8 cellular contexts compared by ENCODE assay signal in genomic region chr19:2096543-2097329, GRCh38. TPM values are rescaled to one million over a fixed set of nuclear protein-coding genes. Genes with fewer than 3 reads are reported as not detected.
DNase-seq lines count a peak whose midpoint lies in the region; ATAC-seq, FAIRE-seq and TF ChIP-seq lines count a peak whose summit lies in the region.

A gene with protein sequence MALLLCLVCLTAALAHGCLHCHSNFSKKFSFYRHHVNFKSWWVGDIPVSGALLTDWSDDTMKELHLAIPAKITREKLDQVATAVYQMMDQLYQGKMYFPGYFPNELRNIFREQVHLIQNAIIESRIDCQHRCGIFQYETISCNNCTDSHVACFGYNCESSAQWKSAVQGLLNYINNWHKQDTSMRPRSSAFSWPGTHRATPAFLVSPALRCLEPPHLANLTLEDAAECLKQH (plus strand): TSS chr19:2096915. CDS start chr19:2096946, 31 bp downstream.

- H3K4me1 ChIP-seq in adrenal gland (replicated peaks in 1 of 2) (peaks cover 20 to 40% of the 10 kb centered on the region in 2 donors), upper lobe of right lung (peaks cover 43% of the 10 kb centered on the region)

- H3K36me3 ChIP-seq in adrenal gland (replicated peaks in 1 of 2) = peaks cover 0 to 25% of the 10 kb centered on the region in 2 donors
- peaks cover 30% of the 10 kb centered on the region for H3K36me3 ChIP-seq in upper lobe of right lung

- H3K27me3 ChIP-seq in adrenal gland (no peaks in the 10 kb centered on the region), upper lobe of right lung (no peaks in the 10 kb centered on the region)

- TF ChIP-seq CTCF in adrenal gland (IDR thresholded peaks at IDR 0.05) (peak in 5 of 6 experiments; percentile 19 to 50 (median 34)), upper lobe of right lung (IDR thresholded peaks at IDR 0.05) (peak; percentile 56)

- peak; percentile 23; the same call in 1 of the 2 replicates for TF ChIP-seq POLR2A in GM12892 (IDR thresholded peaks at IDR 0.05; ENCODE audit: low read depth, low read length)
- TF ChIP-seq POLR2A in adrenal gland (IDR thresholded peaks at IDR 0.05) = peak in 1 of 2 donors; percentile 56

- FAIRE-seq in GM12892 (lab: Jason Lieb, UNC) = peak; percentile 100

- H3K27ac ChIP-seq in adrenal gland (peak within 1 kb of the TSS; percentile 75 to 93 (median 84)), upper lobe of right lung (peak within 1 kb of the TSS; percentile 96)

- H3K4me3 ChIP-seq in adrenal gland (peak within 1 kb of the TSS; percentile 1 to 64 (median 54)), upper lobe of right lung (peak within 1 kb of the TSS; percentile 83)

- no peaks in the 10 kb centered on the region for H3K9me3 ChIP-seq in adrenal gland (replicated peaks in 1 of 3)
- no peaks in the 10 kb centered on the region for H3K9me3 ChIP-seq in upper lobe of right lung

- 0 to 20% (median 0%) methylated on average over 1 to 71 of the region's 71 CpGs for WGBS in adrenal gland, 4 donors

- peak; percentile 97 for DNase-seq in GM12892 (ENCODE audit: insufficient read length)
- DNase-seq in NCI-H1436 (lab: John Stamatoyannopoulos, UW) = peak; percentile 99
- peak; percentile 100 for DNase-seq in T follicular helper cell (ENCODE audit: low read depth)
- DNase-seq in adrenal gland = peak; percentile 98 to 100 (median 99)
- DNase-seq in left cardiac atrium = peak; percentile 99
- peak; percentile 98 to 100 (median 100) for DNase-seq in posterior cingulate gyrus
- peak; percentile 100 for DNase-seq in upper lobe of right lung

- intact Hi-C loops in adrenal gland (cut with DNase I) (no loop called here), left cardiac atrium (cut with DNase I) (no loop called here), posterior cingulate gyrus (cut with DNase I) (loop anchor here (5.0 kb wide), 1 partner anchor 51 kb away; no protein-coding TSS in a partner anchor), upper lobe of right lung (cut with DNase I) (no loop called here)

- peak; percentile 63 for ATAC-seq in HG02852 (IDR thresholded peaks at IDR 0.05; ENCODE audit: unreplicated experiment)
- ATAC-seq in left cardiac atrium = peak; percentile 89 to 91
- peak; percentile 90 for ATAC-seq in upper lobe of right lung

RNA-seq across cellular contexts. Expression of the gene that starts here (rescaled TPM):
- 43.2 TPM for polyA plus RNA-seq in GM12892 (2012; ENCODE audit: missing spikeins)
- 1 to 10 TPM in 6 of 8 donors, under 1 TPM in 2; 0.69 to 8.7 (median 2.1) TPM for total RNA-seq in adrenal gland
- polyA plus RNA-seq in adrenal gland = 10 to 100 TPM in 2 of 3 donors, 1 to 10 TPM in 1; 2.6 to 24.6 (median 17.4) TPM
- 1 to 10 TPM in 1 of 2 donors, under 1 TPM in 1; 0.89 to 2.3 TPM for total RNA-seq in left cardiac atrium
- 6.8 TPM for total RNA-seq in upper lobe of right lung

Comparison
In these comparisons a context has a peak if more than half of its experiments do, and no peak if none do; other contexts are left out.
1. Peak in every context shown above with its lines: DNase-seq, ATAC-seq, H3K4me3 ChIP-seq and H3K27ac ChIP-seq.